ENCODE assay signal across 21 cellular contexts in genomic region chr12:31914927-31915326, GRCh38. TPM values are rescaled to one million over a fixed set of nuclear protein-coding genes. Genes with fewer than 3 reads are reported as not detected.
DNase-seq lines count a peak whose midpoint lies in the region; ATAC-seq, FAIRE-seq and TF ChIP-seq lines count a peak whose summit lies in the region.
"Had no signal": no experiment of that assay in that cellular context is flagged by ENCODE, and none has a peak within 500 bp of the region (broad histone marks: within the 10 kb centered on the region; RNA-seq: fewer than 3 reads in every experiment).

No MANE protein-coding gene starts in this region.

- no peak for TF ChIP-seq RAD21 in K562 (CRISPR knock-in tag; conservative IDR thresholded peaks at IDR 0.05 in 1 of 2, IDR thresholded peaks at IDR 0.05 in 1 of 2)

- no peaks in the 10 kb centered on the region for H3K79me2 ChIP-seq in K562 (ENCODE audit: control insufficient read depth, insufficient read depth, low read length)

- H3K27ac ChIP-seq in K562 (ENCODE audit: extremely low read depth, low read depth, low read length) = no peak overlapping the region
- no peak overlapping the region for H3K27ac ChIP-seq in gastrocnemius medialis
- H3K27ac ChIP-seq: 22Rv1 had no signal

- no peaks in the 10 kb centered on the region for H4K20me1 ChIP-seq in K562 (replicated peaks; ENCODE audit: control insufficient read depth, insufficient read depth, low read length)

- H3K36me3 Mint-ChIP-seq in IgD-negative memory B cell = peaks cover 3% of the 10 kb centered on the region

- no peak overlapping the region for H3K4me2 ChIP-seq in K562 (ENCODE audit: insufficient read depth, low read length)

- H3K9me3 ChIP-seq in K562 (replicated peaks; ENCODE audit: control insufficient read depth, insufficient read depth, low read depth, low read length) = 0 out of 2 replicates have a peak, but pooled peaks cover 1% of the 10 kb centered on the region
- H3K9me3 ChIP-seq in gastrocnemius medialis = peaks cover 0 to 4% (median 0%) of the 10 kb centered on the region in 3 donors
- H3K9me3 ChIP-seq: HAP-1 had no signal

- TF ChIP-seq CTCF in K562 (IDR thresholded peaks at IDR 0.05 in 2 of 3, conservative IDR thresholded peaks at IDR 0.05 in 1 of 3; ENCODE audit: insufficient read depth in 2 of 3, low read depth in 1 of 3, low read length in 3 of 3) (no peak), gastrocnemius medialis (IDR thresholded peaks at IDR 0.05 in 4 of 5, conservative IDR thresholded peaks at IDR 0.05 in 1 of 5) (no peak)

- H3K27me3 Mint-ChIP-seq in IgD-negative memory B cell = no peaks in the 10 kb centered on the region
- H3K27me3 Mint-ChIP-seq: CD4-positive, alpha-beta memory T cell had no signal

- H3K4me1 Mint-ChIP-seq in IgD-negative memory B cell = peaks cover 2 to 4% (median 3%) of the 10 kb centered on the region in 3 donors

- TF ChIP-seq EP300 in K562 (IDR thresholded peaks at IDR 0.05; ENCODE audit: low read length) = no peak

- POLR2A ChIA-PET in K562 (lab: Yijun Ruan, JAX) = no interaction called here

- DNase-seq in NCI-H82 (lab: John Stamatoyannopoulos, UW) (peak; percentile 16), NCI-H82 treated with DMSO at 0.1 percent for 48 hours (lab: John Stamatoyannopoulos, UW; ENCODE audit: unreplicated experiment) (no peak), K562 (ENCODE audit: extremely low read depth in 1 of 4, low spot score in 3 of 4) (no peak), gastrocnemius medialis (no peak), GM03348 (ENCODE audit: low spot score) (no peak)
- DNase-seq in activated CD4-positive, alpha-beta T cell treated with anti-CD3 and anti-CD28 coated beads for 1 hour = no peak
- DNase-seq: C1 segment of cervical spinal cord; Calu3; CD4-positive, alpha-beta memory T cell; COR-L47; DMS153; DND-41; GOT3 had no signal

- H3K4me3 ChIP-seq in K562 = no peak overlapping the region
- H3K4me3 ChIP-seq in gastrocnemius medialis = no peak overlapping the region
- H3K4me3 ChIP-seq: HAP-1 had no signal

- H2AFZ ChIP-seq in K562 (ENCODE audit: low read depth, low read length) = no peak overlapping the region

- H3K27ac Mint-ChIP-seq in IgD-negative memory B cell = peak overlapping the region in 2 of 3 donors; percentile 34 to 59
- H3K27ac Mint-ChIP-seq: CD4-positive, alpha-beta memory T cell had no signal

- TF ChIP-seq POLR2A in K562 (conservative IDR thresholded peaks at IDR 0.05) (no peak), gastrocnemius medialis (IDR thresholded peaks at IDR 0.05) (no peak)

- no peak for FAIRE-seq in K562 (lab: Jason Lieb, UNC)
- FAIRE-seq: A204.1, G401.6, GM12891, GM18507, H54 had no signal

- in situ Hi-C loops in K562 (cut with MboI) = no loop called here
- in situ Hi-C loops in gastrocnemius medialis (cut with MboI; ENCODE audit: low sequenced_read_pairs in 4 of 4) = no loop called here

- ATAC-seq in K562 = no peak
- no peak for ATAC-seq in gastrocnemius medialis

- H3K4me3 Mint-ChIP-seq in IgD-negative memory B cell = no peak overlapping the region
- H3K4me3 Mint-ChIP-seq: CD4-positive, alpha-beta memory T cell had no signal

- peaks cover 5 to 6% (median 5%) of the 10 kb centered on the region in 3 donors for H3K9me3 Mint-ChIP-seq in IgD-negative memory B cell

- no peaks in the 10 kb centered on the region for H3K4me1 ChIP-seq in K562 (replicated peaks in 1 of 2; ENCODE audit: control insufficient read depth in 2 of 2, insufficient read depth in 2 of 2, low read length in 2 of 2)
- no peaks in the 10 kb centered on the region for H3K4me1 ChIP-seq in gastrocnemius medialis
- H3K4me1 ChIP-seq: HAP-1 had no signal

- H3K9ac ChIP-seq in K562 (ENCODE audit: insufficient read depth in 1 of 2, low read depth in 2 of 2, low read length in 2 of 2) = no peak overlapping the region

- H3K36me3 ChIP-seq in K562 (ENCODE audit: control insufficient read depth, insufficient read depth, low read length) (no peaks in the 10 kb centered on the region), gastrocnemius medialis (no peaks in the 10 kb centered on the region)
- H3K36me3 ChIP-seq: HAP-1 had no signal

- no TSS peak for BruUV-seq in K562 (replicated peaks; lab: Mats Ljungman, UMichigan)

- 63% methylated on average over 1 of the region's 1 CpG for WGBS in K562 (ENCODE audit: insufficient coverage, low coverage, missing lambda C conversion rate)

- H3K27me3 ChIP-seq in K562 (ENCODE audit: control insufficient read depth in 2 of 2, insufficient read depth in 2 of 2, low read length in 2 of 2) (no peaks in the 10 kb centered on the region), gastrocnemius medialis (no peaks in the 10 kb centered on the region)

- no peaks in the 10 kb centered on the region for H3K9me1 ChIP-seq in K562 (ENCODE audit: control insufficient read depth, insufficient read depth, low read length)

- CTCF ChIA-PET in K562 (lab: Yijun Ruan, JAX; ENCODE audit: low intra/inter-chr PET ratio) = no interaction called here

- intact Hi-C loops in K562 (cut with micrococcal nuclease) (no loop called here), gastrocnemius medialis (cut with DNase I; ENCODE audit: low total_unique reads) (no loop called here)

TF ChIP-seq in K562, 482 proteins besides CTCF, POLR2A, EP300 and RAD21 (continues in another document):
- no peak for TF ChIP-seq SRSF1 (IDR thresholded peaks at IDR 0.05; ENCODE audit: low read depth, low read length)
- TF ChIP-seq, protein P1, sequence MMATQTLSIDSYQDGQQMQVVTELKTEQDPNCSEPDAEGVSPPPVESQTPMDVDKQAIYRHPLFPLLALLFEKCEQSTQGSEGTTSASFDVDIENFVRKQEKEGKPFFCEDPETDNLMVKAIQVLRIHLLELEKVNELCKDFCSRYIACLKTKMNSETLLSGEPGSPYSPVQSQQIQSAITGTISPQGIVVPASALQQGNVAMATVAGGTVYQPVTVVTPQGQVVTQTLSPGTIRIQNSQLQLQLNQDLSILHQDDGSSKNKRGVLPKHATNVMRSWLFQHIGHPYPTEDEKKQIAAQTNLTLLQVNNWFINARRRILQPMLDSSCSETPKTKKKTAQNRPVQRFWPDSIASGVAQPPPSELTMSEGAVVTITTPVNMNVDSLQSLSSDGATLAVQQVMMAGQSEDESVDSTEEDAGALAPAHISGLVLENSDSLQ (IDR thresholded peaks at IDR 0.05) = peak; percentile 83
- TF ChIP-seq, protein P2, sequence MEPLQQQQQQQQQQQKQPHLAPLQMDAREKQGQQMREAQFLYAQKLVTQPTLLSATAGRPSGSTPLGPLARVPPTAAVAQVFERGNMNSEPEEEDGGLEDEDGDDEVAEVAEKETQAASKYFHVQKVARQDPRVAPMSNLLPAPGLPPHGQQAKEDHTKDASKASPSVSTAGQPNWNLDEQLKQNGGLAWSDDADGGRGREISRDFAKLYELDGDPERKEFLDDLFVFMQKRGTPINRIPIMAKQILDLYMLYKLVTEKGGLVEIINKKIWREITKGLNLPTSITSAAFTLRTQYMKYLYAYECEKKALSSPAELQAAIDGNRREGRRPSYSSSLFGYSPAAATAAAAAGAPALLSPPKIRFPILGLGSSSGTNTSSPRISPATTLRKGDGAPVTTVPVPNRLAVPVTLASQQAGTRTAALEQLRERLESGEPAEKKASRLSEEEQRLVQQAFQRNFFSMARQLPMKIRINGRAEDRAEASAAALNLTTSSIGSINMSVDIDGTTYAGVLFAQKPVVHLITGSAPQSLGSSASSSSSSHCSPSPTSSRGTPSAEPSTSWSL (CRISPR knock-in tag; IDR thresholded peaks at IDR 0.05; ENCODE audit: borderline replicate concordance) = no peak
- no peak for TF ChIP-seq ZFP1 (CRISPR knock-in tag; IDR thresholded peaks at IDR 0.05)
- TF ChIP-seq, protein P3, sequence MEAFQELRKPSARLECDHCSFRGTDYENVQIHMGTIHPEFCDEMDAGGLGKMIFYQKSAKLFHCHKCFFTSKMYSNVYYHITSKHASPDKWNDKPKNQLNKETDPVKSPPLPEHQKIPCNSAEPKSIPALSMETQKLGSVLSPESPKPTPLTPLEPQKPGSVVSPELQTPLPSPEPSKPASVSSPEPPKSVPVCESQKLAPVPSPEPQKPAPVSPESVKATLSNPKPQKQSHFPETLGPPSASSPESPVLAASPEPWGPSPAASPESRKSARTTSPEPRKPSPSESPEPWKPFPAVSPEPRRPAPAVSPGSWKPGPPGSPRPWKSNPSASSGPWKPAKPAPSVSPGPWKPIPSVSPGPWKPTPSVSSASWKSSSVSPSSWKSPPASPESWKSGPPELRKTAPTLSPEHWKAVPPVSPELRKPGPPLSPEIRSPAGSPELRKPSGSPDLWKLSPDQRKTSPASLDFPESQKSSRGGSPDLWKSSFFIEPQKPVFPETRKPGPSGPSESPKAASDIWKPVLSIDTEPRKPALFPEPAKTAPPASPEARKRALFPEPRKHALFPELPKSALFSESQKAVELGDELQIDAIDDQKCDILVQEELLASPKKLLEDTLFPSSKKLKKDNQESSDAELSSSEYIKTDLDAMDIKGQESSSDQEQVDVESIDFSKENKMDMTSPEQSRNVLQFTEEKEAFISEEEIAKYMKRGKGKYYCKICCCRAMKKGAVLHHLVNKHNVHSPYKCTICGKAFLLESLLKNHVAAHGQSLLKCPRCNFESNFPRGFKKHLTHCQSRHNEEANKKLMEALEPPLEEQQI (IDR thresholded peaks at IDR 0.05) = no peak

RNA-seq across cellular contexts. Expression of gene RESF1, which starts 44.3 kb away (rescaled TPM):
- polyA plus RNA-seq in IgD-negative memory B cell = 193 TPM
- 12.1 and 64.1 TPM in 2 replicates for total RNA-seq in K562 (2011; cell fraction: chromatin; rRNA removed; ENCODE audit: low replicate concordance)
- 15.3 and 18.7 TPM in 2 replicates for total RNA-seq in K562 (2011; cell fraction: nucleolus; rRNA removed)
- 24.8 and 26.9 TPM in 2 replicates for total RNA-seq in K562 (2011; cell fraction: nucleoplasm; rRNA removed)
- 26.4 and 29.9 TPM in 2 replicates for total RNA-seq in K562 (2014; rRNA removed)
- 72.9 and 91.0 TPM in 2 replicates for total RNA-seq in K562 (2014; rRNA removed; fragmentation: Illumina TruSeq; extraction: Trizol)
- 110 and 121 TPM in 2 replicates for total RNA-seq in K562 (2015; rRNA removed; fragmentation: Illumina TruSeq; extraction: Trizol)
- 51.2 and 52.4 TPM in 2 replicates for total RNA-seq in K562 (2021)
- polyA plus RNA-seq in K562 (2011; rRNA removed) = 51.7 and 53.6 TPM in 2 replicates
- polyA plus RNA-seq in K562 (2011; cell fraction: cytosol; rRNA removed) = 14.6 and 36.7 TPM in 2 replicates
- 32.3 and 54.2 TPM in 2 replicates for polyA plus RNA-seq in K562 (2011; cell fraction: nucleus; rRNA removed)
- polyA plus RNA-seq in K562 (2012) = 52.5 and 58.2 TPM in 2 replicates
- polyA plus RNA-seq in K562 (2014; fragmentation: Illumina TruSeq; extraction: Trizol) = 52.6 and 70.6 TPM in 2 replicates
- polyA plus RNA-seq in K562 (2014; fragmentation: Nextera tagmentation; extraction: Ambion mirVana) = 10 to 100 TPM; 21.5 to 30.1 TPM
- polyA plus RNA-seq in K562 (2014; rRNA removed) = 50.3 and 62.0 TPM in 2 replicates
- 89.2 and 132 TPM in 2 replicates for polyA minus RNA-seq in K562 (2011; rRNA and poly(A)+ RNA removed)
- polyA minus RNA-seq in K562 (2011; cell fraction: cytosol; rRNA and poly(A)+ RNA removed) = 30.2 and 45.1 TPM in 2 replicates
- polyA minus RNA-seq in K562 (2011; cell fraction: nucleus; rRNA and poly(A)+ RNA removed) = 33.1 and 72.0 TPM in 2 replicates
- total RNA-seq in gastrocnemius medialis = 10 to 100 TPM; 16.0 to 31.7 (median 17.7) TPM
